Comparison of ENCODE assay signal across 29 cellular contexts in the genomic region with DNA sequence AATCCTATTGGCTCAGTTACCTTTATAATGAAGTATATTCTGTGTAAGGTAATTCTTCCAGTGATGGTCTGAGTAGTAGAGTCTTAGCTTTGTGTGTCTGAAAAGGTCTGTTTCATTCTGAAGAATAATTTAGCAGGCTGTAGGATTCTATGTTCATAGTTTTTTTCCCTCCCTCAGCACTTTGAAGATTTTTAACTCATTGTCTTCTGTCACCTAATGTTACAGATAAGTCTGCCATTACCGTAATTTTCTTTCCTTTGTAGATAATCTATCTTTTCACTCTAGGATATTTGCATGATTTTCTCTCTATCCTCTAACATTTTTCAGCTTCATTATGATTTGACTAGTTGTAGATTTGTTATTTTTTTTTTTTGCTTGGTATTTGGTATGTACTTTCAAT.
"Had no signal": no experiment of that assay in that cellular context is flagged by ENCODE, and none has a peak within 500 bp of the region (broad histone marks: within the 10 kb centered on the region; RNA-seq: fewer than 3 reads in every experiment).

No MANE protein-coding gene starts in this region.

- H3K4me1 Mint-ChIP-seq: immature natural killer cell, natural killer cell, neural progenitor cell had no signal

- H3K9me3 ChIP-seq: left lung, lower lobe of right lung, neutrophil, sigmoid colon, spleen, suprapubic skin, thoracic aorta, tibial artery, upper lobe of right lung had no signal

- H3K79me2 ChIP-seq: parathyroid adenoma had no signal

- H3K27ac ChIP-seq: left lung, lower lobe of right lung, neural progenitor cell, neutrophil, parathyroid adenoma, sigmoid colon, spleen, suprapubic skin, thoracic aorta, tibial artery, upper lobe of right lung had no signal

- H3K4me1 ChIP-seq: neural progenitor cell, parathyroid adenoma had no signal

- H3K27me3 Mint-ChIP-seq: naive B cell; stimulated activated naive CD8-positive, alpha-beta T cell treated with anti-CD3 and anti-CD28 coated beads, Interleukin-15, Interleukin-2, amounts not matched to agents 100 ng/mL and 50 ng/mL, for 24 hours had no signal

- H3K27ac Mint-ChIP-seq: immature natural killer cell; mesothelial cell of epicardium; natural killer cell; nephron progenitor cell; neural progenitor cell; stimulated activated effector memory CD8-positive, alpha-beta T cell treated with anti-CD3 and anti-CD28 coated beads, Interleukin-12 subunit alpha, Interleukin-12 subunit beta, amount 100 ng/mL, for 72 hours had no signal

- DNase-seq: hypothalamus; immature natural killer cell; kidney; left colon; left lung; lower lobe of right lung; mammary epithelial cell; mesendoderm; naive B cell; natural killer cell; nephron progenitor cell; occipital lobe; right cardiac atrium; sigmoid colon; small intestine; spleen; stimulated activated CD4-positive, alpha-beta T cell treated with anti-CD3 and anti-CD28 coated beads, Interleukin-4, amount 100 ng/mL, for 24 hours; stimulated activated naive CD4-positive, alpha-beta T cell; tibial artery; trophoblast cell; upper lobe of right lung had no signal

- H3K4me2 ChIP-seq: neural progenitor cell had no signal

- H3K9me3 Mint-ChIP-seq: immature natural killer cell; mesothelial cell of epicardium; naive B cell; natural killer cell; nephron progenitor cell; neural progenitor cell; stimulated activated effector memory CD8-positive, alpha-beta T cell treated with anti-CD3 and anti-CD28 coated beads, Interleukin-12 subunit alpha, Interleukin-12 subunit beta, amount 100 ng/mL, for 72 hours; stimulated activated naive CD8-positive, alpha-beta T cell treated with anti-CD3 and anti-CD28 coated beads, Interleukin-15, Interleukin-2, amounts not matched to agents 100 ng/mL and 50 ng/mL, for 24 hours had no signal

- H3K27me3 ChIP-seq: left lung, neural progenitor cell, neutrophil, sigmoid colon, spleen, suprapubic skin, tibial artery, upper lobe of right lung had no signal

- H3K4me3 Mint-ChIP-seq: immature natural killer cell; mesothelial cell of epicardium; naive B cell; natural killer cell; nephron progenitor cell; neural progenitor cell; stimulated activated effector memory CD8-positive, alpha-beta T cell treated with anti-CD3 and anti-CD28 coated beads, Interleukin-12 subunit alpha, Interleukin-12 subunit beta, amount 100 ng/mL, for 72 hours; stimulated activated naive CD8-positive, alpha-beta T cell treated with anti-CD3 and anti-CD28 coated beads, Interleukin-15, Interleukin-2, amounts not matched to agents 100 ng/mL and 50 ng/mL, for 24 hours had no signal

- H2AFZ ChIP-seq: neural progenitor cell, parathyroid adenoma had no signal

- H3K36me3 Mint-ChIP-seq: natural killer cell had no signal

- ATAC-seq: left colon; left lung; lower lobe of right lung; natural killer cell; right cardiac atrium; stimulated activated effector memory CD8-positive, alpha-beta T cell treated with anti-CD3 and anti-CD28 coated beads, Interleukin-12 subunit alpha, Interleukin-12 subunit beta, amount 100 ng/mL, for 72 hours; upper lobe of right lung had no signal

- H3K4me3 ChIP-seq: left lung, lower lobe of right lung, neural progenitor cell, sigmoid colon, spleen, suprapubic skin, thoracic aorta, tibial artery, upper lobe of right lung had no signal
